Comparison of ENCODE assay signal across 1 cellular context in the genomic region with DNA sequence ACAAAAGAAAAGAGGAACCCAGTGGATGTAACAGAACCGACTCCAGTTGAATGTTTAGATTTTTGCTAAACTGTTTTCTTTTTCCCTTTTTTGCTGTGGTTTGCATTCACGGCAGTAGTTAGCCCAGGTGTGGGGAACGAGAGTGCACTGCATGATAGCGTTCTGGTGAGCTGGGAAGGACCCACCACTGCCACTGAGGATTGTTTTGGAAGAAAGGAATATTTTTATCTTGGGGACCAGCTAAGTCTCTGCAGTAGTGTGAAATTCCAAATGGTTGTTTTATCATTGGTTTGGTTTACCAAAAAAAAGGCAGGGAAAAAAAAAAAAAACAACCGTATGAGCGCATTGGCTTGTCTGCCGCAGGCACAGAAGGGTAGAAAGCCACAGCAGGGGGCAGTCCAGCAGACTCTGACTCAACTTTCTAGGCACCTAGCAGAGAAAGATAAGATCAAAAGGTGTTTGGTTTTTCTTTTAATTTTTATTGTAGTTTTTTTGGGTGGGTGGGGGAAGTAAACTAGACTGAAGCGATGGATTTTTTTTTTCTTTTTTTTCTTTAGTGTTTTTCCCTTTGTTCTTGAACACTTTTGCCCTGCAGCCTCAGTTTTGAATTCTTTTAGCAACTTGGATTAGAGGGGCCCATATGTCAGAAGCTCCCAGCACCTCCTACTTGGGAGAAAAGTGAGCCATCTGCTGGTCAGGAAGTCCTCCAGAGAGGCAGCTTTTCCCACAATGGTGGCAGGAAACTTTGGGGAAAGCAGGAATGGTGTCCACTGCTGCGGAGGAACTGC.
TF ChIP-seq lines count a peak whose summit lies in the region.

No MANE protein-coding gene starts in this region.

TF ChIP-seq in HepG2, 621 proteins besides CTCF, POLR2A, EP300 and RAD21 (continued from another document):
- TF ChIP-seq, protein P1, sequence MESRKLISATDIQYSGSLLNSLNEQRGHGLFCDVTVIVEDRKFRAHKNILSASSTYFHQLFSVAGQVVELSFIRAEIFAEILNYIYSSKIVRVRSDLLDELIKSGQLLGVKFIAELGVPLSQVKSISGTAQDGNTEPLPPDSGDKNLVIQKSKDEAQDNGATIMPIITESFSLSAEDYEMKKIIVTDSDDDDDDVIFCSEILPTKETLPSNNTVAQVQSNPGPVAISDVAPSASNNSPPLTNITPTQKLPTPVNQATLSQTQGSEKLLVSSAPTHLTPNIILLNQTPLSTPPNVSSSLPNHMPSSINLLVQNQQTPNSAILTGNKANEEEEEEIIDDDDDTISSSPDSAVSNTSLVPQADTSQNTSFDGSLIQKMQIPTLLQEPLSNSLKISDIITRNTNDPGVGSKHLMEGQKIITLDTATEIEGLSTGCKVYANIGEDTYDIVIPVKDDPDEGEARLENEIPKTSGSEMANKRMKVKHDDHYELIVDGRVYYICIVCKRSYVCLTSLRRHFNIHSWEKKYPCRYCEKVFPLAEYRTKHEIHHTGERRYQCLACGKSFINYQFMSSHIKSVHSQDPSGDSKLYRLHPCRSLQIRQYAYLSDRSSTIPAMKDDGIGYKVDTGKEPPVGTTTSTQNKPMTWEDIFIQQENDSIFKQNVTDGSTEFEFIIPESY (CRISPR knock-in tag; IDR thresholded peaks at IDR 0.05) = peak; percentile 91
- 0 out of 2 replicates have a peak, but pooled peaks have one; percentile 32 for TF ChIP-seq ZNF605 (CRISPR knock-in tag; IDR thresholded peaks at IDR 0.05)
- 0 out of 2 replicates have a peak, but pooled peaks have one; percentile 36 for TF ChIP-seq PHF8 (CRISPR knock-in tag; IDR thresholded peaks at IDR 0.05)
- TF ChIP-seq SMC3 (IDR thresholded peaks at IDR 0.05; ENCODE audit: low read length) = peak; percentile 88
- TF ChIP-seq MAF1 (CRISPR knock-in tag; IDR thresholded peaks at IDR 0.05; ENCODE audit: borderline replicate concordance) = no peak
- TF ChIP-seq, protein P2, sequence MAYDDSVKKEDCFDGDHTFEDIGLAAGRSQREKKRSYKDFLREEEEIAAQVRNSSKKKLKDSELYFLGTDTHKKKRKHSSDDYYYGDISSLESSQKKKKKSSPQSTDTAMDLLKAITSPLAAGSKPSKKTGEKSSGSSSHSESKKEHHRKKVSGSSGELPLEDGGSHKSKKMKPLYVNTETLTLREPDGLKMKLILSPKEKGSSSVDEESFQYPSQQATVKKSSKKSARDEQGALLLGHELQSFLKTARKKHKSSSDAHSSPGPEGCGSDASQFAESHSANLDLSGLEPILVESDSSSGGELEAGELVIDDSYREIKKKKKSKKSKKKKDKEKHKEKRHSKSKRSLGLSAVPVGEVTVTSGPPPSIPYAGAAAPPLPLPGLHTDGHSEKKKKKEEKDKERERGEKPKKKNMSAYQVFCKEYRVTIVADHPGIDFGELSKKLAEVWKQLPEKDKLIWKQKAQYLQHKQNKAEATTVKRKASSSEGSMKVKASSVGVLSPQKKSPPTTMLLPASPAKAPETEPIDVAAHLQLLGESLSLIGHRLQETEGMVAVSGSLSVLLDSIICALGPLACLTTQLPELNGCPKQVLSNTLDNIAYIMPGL (CRISPR knock-in tag; IDR thresholded peaks at IDR 0.05; ENCODE audit: borderline replicate concordance in 1 of 2, low read depth in 1 of 2) = peak; percentile 56 to 58; a peak in 1 of 4 replicates
- 0 out of 2 replicates have a peak, but pooled peaks have one; percentile 18 for TF ChIP-seq PAF1 (CRISPR knock-in tag; IDR thresholded peaks at IDR 0.05)
- no peak for TF ChIP-seq ZNF746 (CRISPR knock-in tag; IDR thresholded peaks at IDR 0.05)
- TF ChIP-seq SOX13 (IDR thresholded peaks at IDR 0.05) = no peak
- TF ChIP-seq SOX13 (CRISPR knock-in tag; conservative IDR thresholded peaks at IDR 0.05 in 1 of 2, IDR thresholded peaks at IDR 0.05 in 1 of 2) = no peak
- TF ChIP-seq CBFB (CRISPR knock-in tag; IDR thresholded peaks at IDR 0.05) = 0 out of 2 replicates have a peak, but pooled peaks have one; percentile 26
- TF ChIP-seq ZNF121 (CRISPR knock-in tag; IDR thresholded peaks at IDR 0.05) = no peak
- no peak for TF ChIP-seq ZNF660 (CRISPR knock-in tag; IDR thresholded peaks at IDR 0.05; ENCODE audit: borderline replicate concordance, low read depth)
- TF ChIP-seq, protein P3, sequence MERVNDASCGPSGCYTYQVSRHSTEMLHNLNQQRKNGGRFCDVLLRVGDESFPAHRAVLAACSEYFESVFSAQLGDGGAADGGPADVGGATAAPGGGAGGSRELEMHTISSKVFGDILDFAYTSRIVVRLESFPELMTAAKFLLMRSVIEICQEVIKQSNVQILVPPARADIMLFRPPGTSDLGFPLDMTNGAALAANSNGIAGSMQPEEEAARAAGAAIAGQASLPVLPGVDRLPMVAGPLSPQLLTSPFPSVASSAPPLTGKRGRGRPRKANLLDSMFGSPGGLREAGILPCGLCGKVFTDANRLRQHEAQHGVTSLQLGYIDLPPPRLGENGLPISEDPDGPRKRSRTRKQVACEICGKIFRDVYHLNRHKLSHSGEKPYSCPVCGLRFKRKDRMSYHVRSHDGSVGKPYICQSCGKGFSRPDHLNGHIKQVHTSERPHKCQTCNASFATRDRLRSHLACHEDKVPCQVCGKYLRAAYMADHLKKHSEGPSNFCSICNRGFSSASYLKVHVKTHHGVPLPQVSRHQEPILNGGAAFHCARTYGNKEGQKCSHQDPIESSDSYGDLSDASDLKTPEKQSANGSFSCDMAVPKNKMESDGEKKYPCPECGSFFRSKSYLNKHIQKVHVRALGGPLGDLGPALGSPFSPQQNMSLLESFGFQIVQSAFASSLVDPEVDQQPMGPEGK (CRISPR knock-in tag; IDR thresholded peaks at IDR 0.05) = 0 out of 2 replicates have a peak, but pooled peaks have one; percentile 20
- TF ChIP-seq, protein P4, sequence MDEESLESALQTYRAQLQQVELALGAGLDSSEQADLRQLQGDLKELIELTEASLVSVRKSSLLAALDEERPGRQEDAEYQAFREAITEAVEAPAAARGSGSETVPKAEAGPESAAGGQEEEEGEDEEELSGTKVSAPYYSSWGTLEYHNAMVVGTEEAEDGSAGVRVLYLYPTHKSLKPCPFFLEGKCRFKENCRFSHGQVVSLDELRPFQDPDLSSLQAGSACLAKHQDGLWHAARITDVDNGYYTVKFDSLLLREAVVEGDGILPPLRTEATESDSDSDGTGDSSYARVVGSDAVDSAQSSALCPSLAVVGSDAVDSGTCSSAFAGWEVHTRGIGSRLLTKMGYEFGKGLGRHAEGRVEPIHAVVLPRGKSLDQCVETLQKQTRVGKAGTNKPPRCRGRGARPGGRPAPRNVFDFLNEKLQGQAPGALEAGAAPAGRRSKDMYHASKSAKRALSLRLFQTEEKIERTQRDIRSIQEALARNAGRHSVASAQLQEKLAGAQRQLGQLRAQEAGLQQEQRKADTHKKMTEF (CRISPR knock-in tag; IDR thresholded peaks at IDR 0.05) = 0 out of 2 replicates have a peak, but pooled peaks have one; percentile 23
- peak; percentile 39; the same call in 1 of the 2 replicates for TF ChIP-seq ZNF644 (CRISPR knock-in tag; IDR thresholded peaks at IDR 0.05; ENCODE audit: low read depth)
- 0 out of 2 replicates have a peak, but pooled peaks have one; percentile 26 for TF ChIP-seq THAP11 (CRISPR knock-in tag; IDR thresholded peaks at IDR 0.05)
- TF ChIP-seq PRPF4 (IDR thresholded peaks at IDR 0.05; ENCODE audit: low read depth, low read length, poor library complexity, severe bottlenecking) = peak; percentile 54
- TF ChIP-seq, protein P5, sequence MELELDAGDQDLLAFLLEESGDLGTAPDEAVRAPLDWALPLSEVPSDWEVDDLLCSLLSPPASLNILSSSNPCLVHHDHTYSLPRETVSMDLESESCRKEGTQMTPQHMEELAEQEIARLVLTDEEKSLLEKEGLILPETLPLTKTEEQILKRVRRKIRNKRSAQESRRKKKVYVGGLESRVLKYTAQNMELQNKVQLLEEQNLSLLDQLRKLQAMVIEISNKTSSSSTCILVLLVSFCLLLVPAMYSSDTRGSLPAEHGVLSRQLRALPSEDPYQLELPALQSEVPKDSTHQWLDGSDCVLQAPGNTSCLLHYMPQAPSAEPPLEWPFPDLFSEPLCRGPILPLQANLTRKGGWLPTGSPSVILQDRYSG (CRISPR knock-in tag; IDR thresholded peaks at IDR 0.05) = no peak
- TF ChIP-seq STAG1 (CRISPR knock-in tag; IDR thresholded peaks at IDR 0.05) = peak; percentile 71
- peak; percentile 80 for TF ChIP-seq RBM22 (optimal IDR thresholded peaks at IDR 0.05; ENCODE audit: low read length)
- TF ChIP-seq KLF15 (CRISPR knock-in tag; IDR thresholded peaks at IDR 0.05; ENCODE audit: borderline replicate concordance) = no peak
